7 cellular contexts compared by ENCODE assay signal in the genomic region with DNA sequence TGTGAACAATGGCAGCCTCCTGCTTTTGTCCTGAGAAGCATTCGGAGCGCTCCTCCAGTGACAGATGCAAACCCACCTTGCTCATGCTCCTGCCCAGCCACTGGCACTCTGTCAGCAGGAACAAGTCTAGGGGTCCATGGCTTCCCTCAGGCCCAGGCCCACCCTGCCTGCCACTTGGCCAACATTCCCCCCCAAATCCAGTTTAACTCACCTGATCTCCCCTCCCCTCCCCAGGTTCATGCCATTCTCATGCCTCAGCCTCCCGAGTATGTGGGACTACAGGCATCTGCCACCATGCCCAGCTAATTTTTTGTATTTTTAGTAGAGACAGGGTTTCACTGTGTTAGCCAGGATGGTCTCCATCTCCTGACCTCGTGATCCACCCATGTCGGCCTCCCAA.
DNase-seq lines count a peak whose midpoint lies in the region; ATAC-seq and TF ChIP-seq lines count a peak whose summit lies in the region.
"Not testable (repeated sequence)": the region's sequence is repeated elsewhere in the genome, so short reads cannot be mapped to it uniquely, and the experiment has no call there.

No MANE protein-coding gene starts in this region.

- not testable (repeated sequence) for H3K4me1 ChIP-seq in GM23338 (ENCODE audit: insufficient read depth); endodermal cell (ENCODE audit: control insufficient read depth, insufficient read depth, low read length); heart left ventricle; neural progenitor cell; spleen; upper lobe of right lung

- not testable (repeated sequence) for DNase-seq in GM23338 (ENCODE audit: low spot score); endodermal cell; heart left ventricle; left colon
- peak; percentile 0 for DNase-seq in neural progenitor cell (ENCODE audit: low spot score)
- peak; percentile 75 for DNase-seq in spleen
- DNase-seq in upper lobe of right lung: peak; percentile 65

- not testable (repeated sequence) for H3K27ac Mint-ChIP-seq in GM23338, endodermal cell, neural progenitor cell

- peaks cover 22% of the 10 kb centered on the region for H3K36me3 Mint-ChIP-seq in GM23338 (ENCODE audit: low read depth)
- not testable (repeated sequence) for H3K36me3 Mint-ChIP-seq in endodermal cell (ENCODE audit: low read depth); neural progenitor cell

- H3K9me3 ChIP-seq in endodermal cell (ENCODE audit: control insufficient read depth, low read length) (peaks cover 53% of the 10 kb centered on the region), heart left ventricle (peaks cover 0 to 49% (median 3%) of the 10 kb centered on the region in 12 donors), neural progenitor cell (ENCODE audit: low read depth) (peaks cover 47% of the 10 kb centered on the region), spleen (peaks cover 4 to 90% (median 76%) of the 10 kb centered on the region in 8 donors)
- H3K9me3 ChIP-seq in upper lobe of right lung: not testable (repeated sequence)

- WGBS in endodermal cell (ENCODE audit: insufficient coverage in 1 of 2, insufficient read length in 1 of 2), 2 experiments: 69 to 74% methylated on average over 5 of the region's 5 CpGs
- 69 to 78% (median 72%) methylated on average over 5 of the region's 5 CpGs for WGBS in heart left ventricle, 4 donors
- 69 to 77% (median 74%) methylated on average over 5 of the region's 5 CpGs for WGBS in spleen, 5 donors

- H3K27me3 ChIP-seq in GM23338 (ENCODE audit: insufficient read depth); endodermal cell (ENCODE audit: control insufficient read depth, insufficient read depth, low read length, poor library complexity, severe bottlenecking); heart left ventricle; neural progenitor cell; spleen (replicated peaks in 1 of 7); upper lobe of right lung: not testable (repeated sequence)

- TF ChIP-seq POLR2A in heart left ventricle (IDR thresholded peaks at IDR 0.05); spleen (IDR thresholded peaks at IDR 0.05): not testable (repeated sequence)

- H3K4me2 ChIP-seq in GM23338, neural progenitor cell: not testable (repeated sequence)

- not testable (repeated sequence) for H3F3A ChIP-seq in GM23338 (replicated peaks; ENCODE audit: low read depth); neural progenitor cell (ENCODE audit: low read depth)

- H3K27me3 Mint-ChIP-seq in GM23338 (ENCODE audit: insufficient read depth, low read depth, poor library complexity); endodermal cell (ENCODE audit: insufficient read depth); neural progenitor cell (ENCODE audit: insufficient read depth, low read depth): not testable (repeated sequence)

- not testable (repeated sequence) for H3K27ac ChIP-seq in GM23338 (ENCODE audit: low read depth); endodermal cell (ENCODE audit: low read depth, low read length); heart left ventricle; neural progenitor cell; spleen; upper lobe of right lung

- H3K36me3 ChIP-seq in GM23338 (ENCODE audit: insufficient read depth); endodermal cell (ENCODE audit: control insufficient read depth, insufficient read depth, low read length); heart left ventricle; neural progenitor cell; spleen; upper lobe of right lung: not testable (repeated sequence)

- ATAC-seq in GM23338: not testable (repeated sequence)
- peak in 3 of 4 donors; percentile 1 to 5 (median 3) for ATAC-seq in heart left ventricle
- peak; percentile 6 for ATAC-seq in left colon
- ATAC-seq in upper lobe of right lung: peak; percentile 2

- not testable (repeated sequence) for H3K79me2 ChIP-seq in GM23338 (replicated peaks; ENCODE audit: insufficient read depth); neural progenitor cell (ENCODE audit: low read depth)

- not testable (repeated sequence) for H3K4me3 Mint-ChIP-seq in GM23338, endodermal cell, neural progenitor cell

- intact Hi-C loops in heart left ventricle (cut with DNase I); left colon (cut with DNase I, micrococcal nuclease); spleen (cut with DNase I; ENCODE audit: low total_unique reads); upper lobe of right lung (cut with DNase I): not testable (repeated sequence)

- not testable (repeated sequence) for H3K9ac ChIP-seq in endodermal cell (ENCODE audit: extremely low read depth, low read length, poor library complexity, severe bottlenecking); neural progenitor cell

- peak overlapping the region; percentile 35; the same call in 1 of the 2 replicates for H3K4me3 ChIP-seq in GM23338
- H3K4me3 ChIP-seq in endodermal cell (ENCODE audit: low read length): peak overlapping the region; percentile 2
- H3K4me3 ChIP-seq in heart left ventricle, neural progenitor cell, spleen, upper lobe of right lung: not testable (repeated sequence)

- H4K20me1 ChIP-seq in GM23338 (replicated peaks; ENCODE audit: insufficient read depth); neural progenitor cell (ENCODE audit: low read depth): not testable (repeated sequence)

- not testable (repeated sequence) for H3K9me2 ChIP-seq in GM23338 (ENCODE audit: insufficient read depth)

- TF ChIP-seq CTCF in GM23338 (conservative IDR thresholded peaks at IDR 0.05; ENCODE audit: low read depth in 2 of 2); endodermal cell (conservative IDR thresholded peaks at IDR 0.05); heart left ventricle (IDR thresholded peaks at IDR 0.05); neural progenitor cell (IDR thresholded peaks at IDR 0.05); spleen (IDR thresholded peaks at IDR 0.05 in 8 of 11, conservative IDR thresholded peaks at IDR 0.05 in 3 of 11); upper lobe of right lung (IDR thresholded peaks at IDR 0.05): not testable (repeated sequence)

- H2AFZ ChIP-seq in GM23338; neural progenitor cell (replicated peaks): not testable (repeated sequence)

- not testable (repeated sequence) for H3K9me3 Mint-ChIP-seq in GM23338
- H3K9me3 Mint-ChIP-seq in endodermal cell (peaks cover 39% of the 10 kb centered on the region), neural progenitor cell (peaks cover 29% of the 10 kb centered on the region)

- H3K4me1 Mint-ChIP-seq in GM23338, endodermal cell, neural progenitor cell: not testable (repeated sequence)
